In genomic region chr14:76844223-76844622, GRCh38 we compare ENCODE assay signal across 9 cellular contexts. TPM values are rescaled to one million over a fixed set of nuclear protein-coding genes. Genes with fewer than 3 reads are reported as not detected.
DNase-seq lines count a peak whose midpoint lies in the region; ATAC-seq, FAIRE-seq and TF ChIP-seq lines count a peak whose summit lies in the region.
"Had no signal": no experiment of that assay in that cellular context is flagged by ENCODE, and none has a peak within 500 bp of the region (broad histone marks: within the 10 kb centered on the region; RNA-seq: fewer than 3 reads in every experiment).

No MANE protein-coding gene starts in this region.

- no peak overlapping the region for H3K4me3 ChIP-seq in CD4-positive, CD25-positive, alpha-beta regulatory T cell (ENCODE audit: low read depth, low read length)
- no peak overlapping the region for H3K4me3 ChIP-seq in heart left ventricle

- peaks cover 4% of the 10 kb centered on the region for H3K4me1 ChIP-seq in CD4-positive, CD25-positive, alpha-beta regulatory T cell (ENCODE audit: control insufficient read depth, insufficient read depth, low read length, poor library complexity, severe bottlenecking)
- H3K4me1 ChIP-seq in heart left ventricle = peaks cover 0 to 27% (median 8%) of the 10 kb centered on the region in 12 donors

- ATAC-seq in CD4-positive, CD25-positive, alpha-beta regulatory T cell (ENCODE audit: low read depth in 2 of 2) = peak; percentile 99 to 100
- ATAC-seq in heart left ventricle (peak; percentile 91 to 99 (median 98)), HG03457 (IDR thresholded peaks at IDR 0.05; ENCODE audit: unreplicated experiment) (no peak)

- no peaks in the 10 kb centered on the region for H3K36me3 Mint-ChIP-seq in CD4-positive, CD25-positive, alpha-beta regulatory T cell

- no peaks in the 10 kb centered on the region for H3K9me3 ChIP-seq in CD4-positive, CD25-positive, alpha-beta regulatory T cell (ENCODE audit: control insufficient read depth in 2 of 2, low read length in 2 of 2)
- H3K9me3 ChIP-seq in heart left ventricle = no peaks in the 10 kb centered on the region

- H3K4me3 Mint-ChIP-seq in CD4-positive, CD25-positive, alpha-beta regulatory T cell = peak overlapping the region in 2 of 4 donors; percentile 61 to 65

- H3K27me3 Mint-ChIP-seq in CD4-positive, CD25-positive, alpha-beta regulatory T cell = peaks cover 30% of the 10 kb centered on the region

- no peaks in the 10 kb centered on the region for H3K9me3 Mint-ChIP-seq in CD4-positive, CD25-positive, alpha-beta regulatory T cell

- no peak overlapping the region for H3K27ac ChIP-seq in CD4-positive, CD25-positive, alpha-beta regulatory T cell (ENCODE audit: insufficient read depth, low read length, poor library complexity, severe bottlenecking)
- peak overlapping the region; percentile 61 to 93 (median 86) for H3K27ac ChIP-seq in heart left ventricle

- intact Hi-C loops in heart left ventricle (cut with DNase I) = loop anchor here in 3 of 10 donors (1.0 to 2.0 kb wide), 2 partner anchors 19 to 20 kb away; no protein-coding TSS in a partner anchor

- peaks cover 3% of the 10 kb centered on the region for H3K27me3 ChIP-seq in CD4-positive, CD25-positive, alpha-beta regulatory T cell (ENCODE audit: control insufficient read depth, insufficient read depth, low read length)
- H3K27me3 ChIP-seq in heart left ventricle = peaks cover 0 to 4% (median 0%) of the 10 kb centered on the region in 9 donors

- DNase-seq in CD4-positive, CD25-positive, alpha-beta regulatory T cell = peak in 2 of 3 donors; percentile 55 to 84
- DNase-seq in NOMO-1 treated with DMSO at 0.1 percent for 48 hours (lab: John Stamatoyannopoulos, UW; ENCODE audit: unreplicated experiment) (peak; percentile 44), activated T-helper 1 cell treated with Interleukin-2 at 50 U/mL for 16 hours (ENCODE audit: low read depth) (peak; percentile 37), heart left ventricle (peak; percentile 80 to 87 (median 83)), HuH-7.5 (ENCODE audit: low spot score) (no peak), GM12892 (ENCODE audit: insufficient read length) (no peak)
- peak; percentile 53 for DNase-seq in stimulated activated CD4-positive, alpha-beta T cell treated with anti-CD3 and anti-CD28 coated beads, Interleukin-2, amount 100 ng/mL, for 4 hours (ENCODE audit: low read depth)

- FAIRE-seq in GM12892 (lab: Jason Lieb, UNC) = no peak
- FAIRE-seq: GM18507 had no signal

- TF ChIP-seq CTCF in heart left ventricle (IDR thresholded peaks at IDR 0.05) = peak in 9 of 12 donors; percentile 15 to 49 (median 36)

- peak overlapping the region in 2 of 3 donors; percentile 75 to 89 for H3K27ac Mint-ChIP-seq in CD4-positive, CD25-positive, alpha-beta regulatory T cell

- 39 to 48% (median 45%) methylated on average over 9 of the region's 9 CpGs for WGBS in heart left ventricle, 4 donors

- H3K36me3 ChIP-seq in CD4-positive, CD25-positive, alpha-beta regulatory T cell (ENCODE audit: control insufficient read depth, insufficient read depth, low read length) = no peaks in the 10 kb centered on the region
- no peaks in the 10 kb centered on the region for H3K36me3 ChIP-seq in heart left ventricle

- H3K4me1 Mint-ChIP-seq in CD4-positive, CD25-positive, alpha-beta regulatory T cell = peaks cover 0 to 9% (median 7%) of the 10 kb centered on the region in 4 donors

- TF ChIP-seq POLR2A in heart left ventricle (IDR thresholded peaks at IDR 0.05) (no peak), GM12892 (IDR thresholded peaks at IDR 0.05; ENCODE audit: low read depth, low read length) (no peak)

RNA-seq across cellular contexts. Expression of gene LRRC74A, which starts 18.0 kb away (rescaled TPM):
- not detected for total RNA-seq in CD4-positive, CD25-positive, alpha-beta regulatory T cell
- polyA plus RNA-seq in CD4-positive, CD25-positive, alpha-beta regulatory T cell = not detected
- total RNA-seq in heart left ventricle = not detected
- polyA plus RNA-seq in heart left ventricle = not detected
- not detected for polyA plus RNA-seq in GM12892 (2012; ENCODE audit: missing spikeins)

RNA-seq across cellular contexts. Expression of gene ANGEL1, which starts 31.5 kb away (rescaled TPM):
- 13.0 TPM for total RNA-seq in CD4-positive, CD25-positive, alpha-beta regulatory T cell
- polyA plus RNA-seq in CD4-positive, CD25-positive, alpha-beta regulatory T cell = 10 to 100 TPM; 17.2 to 23.4 (median 20.4) TPM
- total RNA-seq in heart left ventricle = 10 to 100 TPM in 8 of 9 donors, 1 to 10 TPM in 1; 9.3 to 16.3 (median 13.8) TPM
- 10 to 100 TPM in 1 of 2 donors, 1 to 10 TPM in 1; 9.5 to 10.7 TPM for polyA plus RNA-seq in heart left ventricle
- polyA plus RNA-seq in GM12892 (2012; ENCODE audit: missing spikeins) = 10.7 TPM

Comparison
In these comparisons a context has a peak if more than half of its experiments do, and no peak if none do; other contexts are left out.
1. DNase-seq: peak in CD4-positive, CD25-positive, alpha-beta regulatory T cell (2 of 3), NOMO-1 treated with DMSO at 0.1 percent for 48 hours (single experiment), activated T-helper 1 cell treated with Interleukin-2 at 50 U/mL for 16 hours (single experiment), heart left ventricle (5 of 5) and stimulated activated CD4-positive, alpha-beta T cell treated with anti-CD3 and anti-CD28 coated beads, Interleukin-2, amount 100 ng/mL, for 4 hours (single experiment); none in HuH-7.5 (single experiment) and GM12892 (single experiment).